ENCODE assay signal across 8 cellular contexts in the genomic region with DNA sequence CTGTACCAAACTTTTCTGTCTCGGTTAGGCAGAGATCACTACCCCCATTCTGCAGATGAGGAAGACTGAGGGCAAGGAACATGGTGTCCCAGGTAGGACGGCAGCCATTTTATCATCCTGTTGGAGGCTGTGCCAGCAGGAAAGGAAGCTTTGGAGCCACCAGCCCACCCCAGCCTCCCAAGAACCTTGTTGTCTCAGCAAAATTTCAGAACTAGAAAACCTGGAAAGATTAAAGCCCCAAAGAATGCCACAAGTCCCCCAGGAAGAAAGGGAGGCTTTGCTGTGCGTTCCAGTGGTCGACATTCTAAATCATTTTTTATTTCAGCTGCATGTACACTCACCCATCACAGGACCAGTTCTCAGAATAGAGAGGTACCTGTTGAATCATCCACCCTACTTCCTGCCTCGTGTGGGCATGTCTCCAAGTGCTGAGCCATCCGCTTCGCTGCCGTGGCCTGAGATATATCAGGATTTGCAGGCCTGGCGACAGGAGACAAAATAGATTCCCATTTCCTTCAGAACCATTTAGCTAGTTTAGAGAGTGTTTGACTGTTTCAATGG. TPM values are rescaled to one million over a fixed set of nuclear protein-coding genes. Genes with fewer than 3 reads are reported as not detected.
DNase-seq lines count a peak whose midpoint lies in the region; ATAC-seq and TF ChIP-seq lines count a peak whose summit lies in the region.

No MANE protein-coding gene starts in this region.

- H3K4me3 ChIP-seq in AG04450 (ENCODE audit: low read depth, low read length) (no peak overlapping the region), right cardiac atrium (ENCODE audit: low read length) (no peak overlapping the region)

- peak overlapping the region; percentile 10 for H3K4me3 Mint-ChIP-seq in activated naive CD4-positive, alpha-beta T cell treated with anti-CD3 and anti-CD28 coated beads, Interleukin-2, amount 10 ng/mL, durations not matched to agents 7 days and 5 days
- H3K4me3 Mint-ChIP-seq in mesothelial cell of epicardium: no peak overlapping the region

- POLR2A ChIA-PET in AG04450 (lab: Yijun Ruan, JAX) (interaction anchor here (1.3 kb wide), 1 partner anchor 13 kb away, joined by 3 read pairs; the partner anchor contains the start of gene EIF3D), HEK293T (lab: Yijun Ruan, JAX) (interaction anchor here (3.2 kb wide), 1 partner anchor 13 kb away, joined by 17 read pairs; the partner anchor contains the start of gene EIF3D)

- DNase-seq in AG04450 (ENCODE audit: low read depth, low spot score) (peak; percentile 72), NCI-H2029 treated with DMSO at 0.1 percent for 48 hours (lab: John Stamatoyannopoulos, UW) (peak; percentile 27), mesothelial cell of epicardium (ENCODE audit: low spot score in 2 of 2, unreplicated experiment in 2 of 2) (no peak), HEK293T (ENCODE audit: extremely low spot score) (no peak), iPS-NIHi7 (ENCODE audit: extremely low spot score) (no peak), right cardiac atrium (no peak)
- peak; percentile 54 for DNase-seq in activated naive CD4-positive, alpha-beta T cell treated with anti-CD3 and anti-CD28 coated beads, Interleukin-2, amount 10 ng/mL, durations not matched to agents 7 days and 5 days

- no peaks in the 10 kb centered on the region for H3K4me1 ChIP-seq in right cardiac atrium (ENCODE audit: control insufficient read depth, insufficient read depth, low read length)

- peaks cover 39% of the 10 kb centered on the region for H3K4me1 Mint-ChIP-seq in activated naive CD4-positive, alpha-beta T cell treated with anti-CD3 and anti-CD28 coated beads, Interleukin-2, amount 10 ng/mL, durations not matched to agents 7 days and 5 days
- peaks cover 12% of the 10 kb centered on the region for H3K4me1 Mint-ChIP-seq in mesothelial cell of epicardium

- intact Hi-C loops in right cardiac atrium (cut with DNase I): no loop called here

- peak overlapping the region; percentile 84 for H3K27ac Mint-ChIP-seq in activated naive CD4-positive, alpha-beta T cell treated with anti-CD3 and anti-CD28 coated beads, Interleukin-2, amount 10 ng/mL, durations not matched to agents 7 days and 5 days
- peak overlapping the region; percentile 73 for H3K27ac Mint-ChIP-seq in mesothelial cell of epicardium

- CTCF ChIA-PET in AG04450 (lab: Charles Lee): interaction anchor here (1.1 to 9.2 kb wide), 2 partner anchors 232 to 316 kb away, joined by 3 to 140 read pairs; no protein-coding TSS in a partner anchor
- CTCF ChIA-PET in activated naive CD4-positive, alpha-beta T cell treated with anti-CD3 and anti-CD28 coated beads, Interleukin-2, amount 10 ng/mL, durations not matched to agents 7 days and 5 days (lab: Charles Lee): interaction anchor here (0.7 kb wide), 1 partner anchor 216 kb away, joined by 3 read pairs; no protein-coding TSS in a partner anchor
- CTCF ChIA-PET in HEK293T (lab: Yijun Ruan, JAX): interaction anchor here (0.6 kb wide), 1 partner anchor 31 kb away, joined by 3 read pairs; no protein-coding TSS in a partner anchor

- ATAC-seq in GM18867 (IDR thresholded peaks at IDR 0.05; ENCODE audit: unreplicated experiment) (no peak), right cardiac atrium (no peak)

- no peaks in the 10 kb centered on the region for H3K9me3 Mint-ChIP-seq in activated naive CD4-positive, alpha-beta T cell treated with anti-CD3 and anti-CD28 coated beads, Interleukin-2, amount 10 ng/mL, durations not matched to agents 7 days and 5 days
- H3K9me3 Mint-ChIP-seq in mesothelial cell of epicardium: no peaks in the 10 kb centered on the region

- no peaks in the 10 kb centered on the region for H3K36me3 Mint-ChIP-seq in activated naive CD4-positive, alpha-beta T cell treated with anti-CD3 and anti-CD28 coated beads, Interleukin-2, amount 10 ng/mL, durations not matched to agents 7 days and 5 days
- H3K36me3 Mint-ChIP-seq in mesothelial cell of epicardium: no peaks in the 10 kb centered on the region

- H3K9me3 ChIP-seq in AG04450 (ENCODE audit: control insufficient read depth, insufficient read depth, low read length) (no peaks in the 10 kb centered on the region), right cardiac atrium (ENCODE audit: control insufficient read depth, low read length) (no peaks in the 10 kb centered on the region)

- H3K27me3 ChIP-seq in AG04450 (ENCODE audit: control insufficient read depth, insufficient read depth, low read length): no peaks in the 10 kb centered on the region
- H3K27me3 ChIP-seq in right cardiac atrium (ENCODE audit: control insufficient read depth, insufficient read depth): no peaks in the 10 kb centered on the region

- TF ChIP-seq CTCF in AG04450 (IDR thresholded peaks at IDR 0.05; ENCODE audit: low read depth, low read length) (no peak), mesothelial cell of epicardium (IDR thresholded peaks at IDR 0.05; ENCODE audit: unreplicated experiment) (no peak)

- H3K27ac ChIP-seq in AG04450 (ENCODE audit: low read depth, low read length): peak overlapping the region; percentile 97
- H3K27ac ChIP-seq in right cardiac atrium (ENCODE audit: low read length): no peak overlapping the region

- H3K27me3 Mint-ChIP-seq in activated naive CD4-positive, alpha-beta T cell treated with anti-CD3 and anti-CD28 coated beads, Interleukin-2, amount 10 ng/mL, durations not matched to agents 7 days and 5 days: peaks cover 28% of the 10 kb centered on the region
- H3K27me3 Mint-ChIP-seq in mesothelial cell of epicardium (ENCODE audit: low read depth): peaks cover 5% of the 10 kb centered on the region

- 39% methylated on average over 9 of the region's 9 CpGs for WGBS in right cardiac atrium

TF ChIP-seq in HEK293T, 16 proteins besides CTCF, POLR2A, EP300 and RAD21:
- TF ChIP-seq HDGF (IDR thresholded peaks at IDR 0.05; ENCODE audit: borderline replicate concordance): no peak
- TF ChIP-seq CTBP1 (IDR thresholded peaks at IDR 0.05; ENCODE audit: borderline replicate concordance): no peak
- no peak for TF ChIP-seq ZNF384 (IDR thresholded peaks at IDR 0.05)
- no peak for TF ChIP-seq ARNT (IDR thresholded peaks at IDR 0.05)

RNA-seq across cellular contexts. Expression of gene EIF3D, which starts 12.9 kb away (rescaled TPM):
- polyA plus RNA-seq in AG04450 (2011; rRNA removed) (349 and 388 TPM in 2 replicates), right cardiac atrium (67.6 TPM)
- 373 and 468 TPM in 2 replicates for polyA minus RNA-seq in AG04450 (2011; rRNA and poly(A)+ RNA removed)
- total RNA-seq in mesothelial cell of epicardium (194 to 204 TPM (median 197 TPM) in 3 replicates), right cardiac atrium (10 to 100 TPM; 68.5 to 92.0 (median 83.5) TPM)

RNA-seq across cellular contexts. Expression of gene FOXRED2, which starts 35.1 kb away (rescaled TPM):
- polyA plus RNA-seq in AG04450 (2011; rRNA removed) (2.4 and 3.3 TPM in 2 replicates), right cardiac atrium (3.8 TPM)
- polyA minus RNA-seq in AG04450 (2011; rRNA and poly(A)+ RNA removed): 3.7 and 5.1 TPM in 2 replicates
- total RNA-seq in mesothelial cell of epicardium (39.8 to 43.9 TPM (median 39.9 TPM) in 3 replicates), right cardiac atrium (1 to 10 TPM; 4.7 to 9.0 (median 7.6) TPM)

Comparison
In these comparisons a context has a peak if more than half of its experiments do, and no peak if none do; other contexts are left out.
1. DNase-seq: peak in AG04450 (single experiment), NCI-H2029 treated with DMSO at 0.1 percent for 48 hours (single experiment) and activated naive CD4-positive, alpha-beta T cell treated with anti-CD3 and anti-CD28 coated beads, Interleukin-2, amount 10 ng/mL, durations not matched to agents 7 days and 5 days (single experiment); none in mesothelial cell of epicardium (0 of 2), HEK293T (single experiment), iPS-NIHi7 (single experiment) and right cardiac atrium (0 of 3).